ENCODE assay signal across 18 cellular contexts in genomic region chr17:67617304-67617899, GRCh38.
"Had no signal": no experiment of that assay in that cellular context is flagged by ENCODE, and none has a peak within 500 bp of the region (broad histone marks: within the 10 kb centered on the region; RNA-seq: fewer than 3 reads in every experiment).

No MANE protein-coding gene starts in this region.

- H3K4me1 Mint-ChIP-seq: activated CD4-positive, alpha-beta T cell treated with anti-CD3 and anti-CD28 coated beads, Interleukin-2, amount 10 ng/mL, durations not matched to agents 7 days and 5 days; activated CD8-positive, alpha-beta memory T cell treated with anti-CD3 and anti-CD28 coated beads, Interleukin-2, amount 10 ng/mL, durations not matched to agents 7 days and 5 days had no signal

- DNase-seq: activated CD4-positive, alpha-beta T cell treated with anti-CD3 and anti-CD28 coated beads, Interleukin-2, amount 10 ng/mL, durations not matched to agents 7 days and 5 days; activated CD8-positive, alpha-beta memory T cell treated with anti-CD3 and anti-CD28 coated beads, Interleukin-2, amount 10 ng/mL, durations not matched to agents 7 days and 5 days; activated CD8-positive, alpha-beta T cell treated with anti-CD3 and anti-CD28 coated beads for 36 hours; activated effector memory CD4-positive, alpha-beta T cell treated with anti-CD3 and anti-CD28 coated beads, Interleukin-2, amount 50 U/mL, for 16 hours; activated naive CD4-positive, alpha-beta T cell treated with anti-CD3 and anti-CD28 coated beads, Interleukin-2, amount 50 U/mL, for 16 hours; activated T-cell treated with anti-CD3 and anti-CD28 coated beads for 4 hours; effector CD8-positive, alpha-beta T cell; erythroblast; foreskin melanocyte; left lung; naive thymus-derived CD4-positive, alpha-beta T cell; ovary; stimulated activated CD4-positive, alpha-beta T cell treated with anti-CD3 and anti-CD28 coated beads, Interleukin-1b, Interleukin-23, amount 100 ng/mL, for 48 hours; stimulated activated naive CD8-positive, alpha-beta T cell treated with anti-CD3 and anti-CD28 coated beads, Interleukin-15, amount 100 ng/mL, for 72 hours; T1000; transverse colon had no signal

- H3K27ac Mint-ChIP-seq: activated CD4-positive, alpha-beta T cell treated with anti-CD3 and anti-CD28 coated beads, Interleukin-2, amount 10 ng/mL, durations not matched to agents 7 days and 5 days; activated CD8-positive, alpha-beta memory T cell treated with anti-CD3 and anti-CD28 coated beads, Interleukin-2, amount 10 ng/mL, durations not matched to agents 7 days and 5 days; activated CD8-positive, alpha-beta T cell treated with anti-CD3 and anti-CD28 coated beads for 36 hours; dendritic cell treated with granulocyte-macrophage colony-stimulating factor and Interleukin-4, amounts not matched to agents 40 ng/mL and 50 ng/mL, for 4 days; stimulated activated naive CD8-positive, alpha-beta T cell treated with anti-CD3 and anti-CD28 coated beads, Interleukin-15, amount 100 ng/mL, for 72 hours; T-helper 1 cell treated with Interleukin-12 subunit alpha and Interleukin-12 subunit beta and Interleukin-4 antibody, amounts not matched to agents 30 μg/mL and 1 μg/mL, for 36 hours had no signal

- H3K27me3 Mint-ChIP-seq: activated CD4-positive, alpha-beta T cell treated with anti-CD3 and anti-CD28 coated beads, Interleukin-2, amount 10 ng/mL, durations not matched to agents 7 days and 5 days; activated CD8-positive, alpha-beta memory T cell treated with anti-CD3 and anti-CD28 coated beads, Interleukin-2, amount 10 ng/mL, durations not matched to agents 7 days and 5 days; activated CD8-positive, alpha-beta T cell treated with anti-CD3 and anti-CD28 coated beads for 36 hours; dendritic cell treated with granulocyte-macrophage colony-stimulating factor and Interleukin-4, amounts not matched to agents 40 ng/mL and 50 ng/mL, for 4 days; naive thymus-derived CD4-positive, alpha-beta T cell; stimulated activated naive CD8-positive, alpha-beta T cell treated with anti-CD3 and anti-CD28 coated beads, Interleukin-15, amount 100 ng/mL, for 72 hours had no signal

- ATAC-seq: activated CD8-positive, alpha-beta memory T cell treated with anti-CD3 and anti-CD28 coated beads, Interleukin-2, amount 10 ng/mL, durations not matched to agents 7 days and 5 days; activated CD8-positive, alpha-beta T cell treated with anti-CD3 and anti-CD28 coated beads for 36 hours; left lung; naive thymus-derived CD4-positive, alpha-beta T cell; stimulated activated naive CD8-positive, alpha-beta T cell treated with anti-CD3 and anti-CD28 coated beads, Interleukin-15, amount 100 ng/mL, for 72 hours had no signal

- H3K4me3 Mint-ChIP-seq: activated CD4-positive, alpha-beta T cell treated with anti-CD3 and anti-CD28 coated beads, Interleukin-2, amount 10 ng/mL, durations not matched to agents 7 days and 5 days; activated CD8-positive, alpha-beta memory T cell treated with anti-CD3 and anti-CD28 coated beads, Interleukin-2, amount 10 ng/mL, durations not matched to agents 7 days and 5 days; activated CD8-positive, alpha-beta T cell treated with anti-CD3 and anti-CD28 coated beads for 36 hours; dendritic cell treated with granulocyte-macrophage colony-stimulating factor and Interleukin-4, amounts not matched to agents 40 ng/mL and 50 ng/mL, for 4 days; naive thymus-derived CD4-positive, alpha-beta T cell; stimulated activated naive CD8-positive, alpha-beta T cell treated with anti-CD3 and anti-CD28 coated beads, Interleukin-15, amount 100 ng/mL, for 72 hours; T-helper 1 cell treated with Interleukin-12 subunit alpha and Interleukin-12 subunit beta and Interleukin-4 antibody, amounts not matched to agents 30 μg/mL and 1 μg/mL, for 36 hours had no signal

- H3K9me3 Mint-ChIP-seq: activated CD4-positive, alpha-beta T cell treated with anti-CD3 and anti-CD28 coated beads, Interleukin-2, amount 10 ng/mL, durations not matched to agents 7 days and 5 days; activated CD8-positive, alpha-beta T cell treated with anti-CD3 and anti-CD28 coated beads for 36 hours; dendritic cell treated with granulocyte-macrophage colony-stimulating factor and Interleukin-4, amounts not matched to agents 40 ng/mL and 50 ng/mL, for 4 days; naive thymus-derived CD4-positive, alpha-beta T cell; stimulated activated naive CD8-positive, alpha-beta T cell treated with anti-CD3 and anti-CD28 coated beads, Interleukin-15, amount 100 ng/mL, for 72 hours; T-helper 1 cell treated with Interleukin-12 subunit alpha and Interleukin-12 subunit beta and Interleukin-4 antibody, amounts not matched to agents 30 μg/mL and 1 μg/mL, for 36 hours had no signal
